Comparison of ENCODE assay signal across 7 cellular contexts in the genomic region with DNA sequence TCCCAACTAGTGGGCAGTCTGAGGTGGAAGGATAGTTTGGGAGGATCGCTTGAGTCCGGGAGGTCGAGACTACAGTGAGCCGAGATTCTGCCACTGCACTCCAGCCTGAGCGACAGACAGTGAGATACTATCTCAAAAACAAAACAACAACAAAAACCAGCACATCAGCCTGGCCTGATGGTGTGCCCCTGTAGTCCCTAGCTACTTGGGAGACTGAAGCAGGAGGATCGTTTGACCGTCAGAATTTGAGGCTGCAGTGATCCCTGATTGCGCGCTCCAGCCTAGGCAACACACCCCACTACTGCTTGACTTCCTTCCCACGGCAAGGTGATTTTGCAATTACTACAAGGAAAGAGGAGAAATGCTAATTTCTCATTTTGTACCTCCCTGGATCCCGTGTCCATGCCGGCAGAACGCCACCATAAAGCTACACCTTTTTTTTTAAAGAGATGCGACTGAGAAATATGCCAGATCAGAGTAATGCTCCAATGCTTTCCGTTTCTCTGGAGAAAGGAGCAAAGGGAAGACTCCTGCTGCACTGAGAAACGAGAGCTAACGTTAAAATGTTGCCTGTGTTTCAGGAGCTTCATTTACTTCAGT. TPM values are rescaled to one million over a fixed set of nuclear protein-coding genes. Genes with fewer than 3 reads are reported as not detected.
DNase-seq lines count a peak whose midpoint lies in the region; ATAC-seq, FAIRE-seq and TF ChIP-seq lines count a peak whose summit lies in the region.

No MANE protein-coding gene starts in this region.

- no peak for FAIRE-seq in HepG2 (lab: Jason Lieb, UNC)

- H3K4me3 Mint-ChIP-seq in chondrocyte (ENCODE audit: unreplicated experiment) = peak overlapping the region; percentile 92

- TF ChIP-seq EP300 in HepG2 (IDR thresholded peaks at IDR 0.05; ENCODE audit: low read depth in 2 of 2, low read length in 2 of 2) (no peak), HepG2 (CRISPR knock-in tag; IDR thresholded peaks at IDR 0.05; ENCODE audit: borderline replicate concordance) (no peak)

- H4K20me1 ChIP-seq in OCI-LY1 (ENCODE audit: insufficient read depth, low read length) = no peaks in the 10 kb centered on the region
- peaks cover 23% of the 10 kb centered on the region for H4K20me1 ChIP-seq in HepG2 (ENCODE audit: insufficient read depth, low read length)

- H3K9me2 ChIP-seq in OCI-LY1 (ENCODE audit: low read depth, low read length) = no peaks in the 10 kb centered on the region

- POLR2A ChIA-PET in HepG2 (lab: Yijun Ruan, JAX) = interaction anchor here (0.7 to 2.4 kb wide), 9 partner anchors 11 to 836 kb away, joined by 3 to 17 read pairs (median 4); a partner anchor contains a TSS

- H3K9ac ChIP-seq in OCI-LY1 (ENCODE audit: low read length) (peak overlapping the region; percentile 63), HepG2 (ENCODE audit: insufficient read depth, low read depth, low read length) (peak overlapping the region; percentile 97)

- WGBS in HepG2 (ENCODE audit: low lambda C conversion rate) = 9% methylated on average over 17 of the region's 17 CpGs

- TF ChIP-seq CTCF in GM12864 (IDR thresholded peaks at IDR 0.05; ENCODE audit: low read depth, low read length, missing control alignments) (no peak), OCI-LY1 (IDR thresholded peaks at IDR 0.05; ENCODE audit: low read length) (no peak), chondrocyte (IDR thresholded peaks at IDR 0.05) (no peak), HepG2 (CRISPR knock-in tag; IDR thresholded peaks at IDR 0.05) (no peak)

- in situ Hi-C loops in HAP-1 (cut with MboI; ENCODE audit: low sequenced_read_pairs) (no loop called here), HepG2 (cut with HindIII; ENCODE audit: extremely low pct_ligation_motif_present, low pct_unique_long_range_greater_than_20kb) (no loop called here)

- peak overlapping the region; percentile 98 for H3K27ac Mint-ChIP-seq in chondrocyte (ENCODE audit: unreplicated experiment)

- DNase-seq in GM12864 (ENCODE audit: low read depth) (no peak), HAP-1 (ENCODE audit: low spot score in 2 of 2) (no peak), chondrocyte (ENCODE audit: low spot score) (no peak), HepG2 (ENCODE audit: low spot score) (peak; percentile 36), T1000 (lab: John Stamatoyannopoulos, UW) (no peak)

- no peaks in the 10 kb centered on the region for H3K27me3 Mint-ChIP-seq in chondrocyte (ENCODE audit: low read depth)

- H3K79me2 ChIP-seq in OCI-LY1 (ENCODE audit: insufficient read depth, low read length) = peaks cover 41% of the 10 kb centered on the region
- H3K79me2 ChIP-seq in HepG2 (ENCODE audit: insufficient read depth, low read length) = peaks cover 46% of the 10 kb centered on the region

- TSS peak; percentile 99 for BruUV-seq in HepG2 (replicated peaks; lab: Mats Ljungman, UMichigan)

- H3K9me3 ChIP-seq in HAP-1 (no peaks in the 10 kb centered on the region), OCI-LY1 (ENCODE audit: low read length) (no peaks in the 10 kb centered on the region), HepG2 (ENCODE audit: low read length) (no peaks in the 10 kb centered on the region)

- H3K4me1 ChIP-seq in HAP-1 (peaks cover 8% of the 10 kb centered on the region), OCI-LY1 (ENCODE audit: insufficient read depth, low read length, severe bottlenecking) (peaks cover 39% of the 10 kb centered on the region), HepG2 (ENCODE audit: insufficient read depth, low read length) (peaks cover 36% of the 10 kb centered on the region)

- no peaks in the 10 kb centered on the region for H3K27me3 ChIP-seq in HAP-1 (ENCODE audit: low read depth)
- H3K27me3 ChIP-seq in OCI-LY1 (ENCODE audit: insufficient read depth, low read length) = no peaks in the 10 kb centered on the region
- peaks cover 0 to 4% of the 10 kb centered on the region in 2 experiments; a peak in 2 of 5 replicates for H3K27me3 ChIP-seq in HepG2 (ENCODE audit: control insufficient read depth in 1 of 2, insufficient read depth in 2 of 2, low read length in 2 of 2)

- no peak for TF ChIP-seq RAD21 in HepG2 (CRISPR knock-in tag; IDR thresholded peaks at IDR 0.05)

- ATAC-seq in HepG2 = peak; percentile 59

- H3K4me1 Mint-ChIP-seq in chondrocyte (ENCODE audit: low read depth) = peaks cover 43% of the 10 kb centered on the region

- intact Hi-C loops in HepG2 (cut with micrococcal nuclease; ENCODE audit: unreplicated experiment) = loop anchor here (5.0 kb wide), 2 partner anchors 71 to 1581 kb away; a partner anchor contains a TSS

- H3K9me3 Mint-ChIP-seq in chondrocyte (ENCODE audit: low read depth) = no peaks in the 10 kb centered on the region

- peaks cover 6% of the 10 kb centered on the region for H3K36me3 Mint-ChIP-seq in chondrocyte (ENCODE audit: low read depth)

- H3K4me2 ChIP-seq in OCI-LY1 (ENCODE audit: low read length) = peak overlapping the region; percentile 83
- peak overlapping the region; percentile 92 for H3K4me2 ChIP-seq in HepG2 (ENCODE audit: low read depth, low read length)

- H2AFZ ChIP-seq in OCI-LY1 (ENCODE audit: low read length) (no peak overlapping the region), HepG2 (ENCODE audit: low read length) (peak overlapping the region; percentile 85)

- H3K4me3 ChIP-seq in GM12864 (ENCODE audit: low read depth, low read length) = peak overlapping the region; percentile 92
- peak overlapping the region; percentile 86 for H3K4me3 ChIP-seq in HAP-1
- H3K4me3 ChIP-seq in OCI-LY1 (ENCODE audit: low read depth, low read length, poor library complexity, severe bottlenecking) = peak overlapping the region; percentile 76
- H3K4me3 ChIP-seq in HepG2 (replicated peaks in 1 of 3; ENCODE audit: insufficient read depth in 1 of 3, low read depth in 2 of 3, low read length in 3 of 3) = peak overlapping the region; percentile 92 to 96 (median 94)

- CTCF ChIA-PET in HepG2 (lab: Yijun Ruan, JAX; ENCODE audit: low intra/inter-chr PET ratio, low total read pairs) = no interaction called here

- TF ChIP-seq POLR2A in HepG2 (IDR thresholded peaks at IDR 0.05; ENCODE audit: insufficient read depth in 1 of 2, low read depth in 2 of 2, low read length in 2 of 2) = peak in 1 of 2 experiments; percentile 64; a peak in 1 of 4 replicates

- H3F3A ChIP-seq in OCI-LY1 (ENCODE audit: insufficient read depth, low read length) = peaks cover 9% of the 10 kb centered on the region; the same call in 1 of the 2 replicates

- H3K36me3 ChIP-seq in HAP-1 (replicated peaks) (peaks cover 13% of the 10 kb centered on the region), OCI-LY1 (ENCODE audit: insufficient read depth, low read length) (peaks cover 9% of the 10 kb centered on the region; the same call in 1 of the 2 replicates), HepG2 (replicated peaks in 1 of 2; ENCODE audit: control insufficient read depth in 1 of 2, insufficient read depth in 2 of 2, low read length in 2 of 2) (peaks cover 2 to 11% of the 10 kb centered on the region in 2 experiments)

- peak overlapping the region; percentile 74 for H3K27ac ChIP-seq in OCI-LY1 (ENCODE audit: low read depth, low read length, poor library complexity, severe bottlenecking)
- H3K27ac ChIP-seq in HepG2 (ENCODE audit: extremely low read length, insufficient read depth, low read length) = peak overlapping the region; percentile 87
- peak overlapping the region; percentile 80 for H3K27ac ChIP-seq in temporal lobe (ENCODE audit: low read depth, low read length)

TF ChIP-seq in HepG2, 621 proteins besides CTCF, POLR2A, EP300 and RAD21 (continues in another document):
- TF ChIP-seq ZNF326 (CRISPR knock-in tag; IDR thresholded peaks at IDR 0.05; ENCODE audit: borderline replicate concordance) (0 out of 2 replicates have a peak, but pooled peaks have one; percentile 24), CBFB (CRISPR knock-in tag; IDR thresholded peaks at IDR 0.05) (peak; percentile 67; the same call in 1 of the 2 replicates), U2AF1 (optimal IDR thresholded peaks at IDR 0.05; ENCODE audit: low read depth, low read length) (peak; percentile 84), CENPT (CRISPR knock-in tag; IDR thresholded peaks at IDR 0.05; ENCODE audit: low read depth) (0 out of 2 replicates have a peak, but pooled peaks have one; percentile 14), SIX4 (CRISPR knock-in tag; IDR thresholded peaks at IDR 0.05) (no peak), JARID2 (CRISPR knock-in tag; IDR thresholded peaks at IDR 0.05; ENCODE audit: insufficient replicate concordance) (peak; percentile 12), RAD51 (IDR thresholded peaks at IDR 0.05; ENCODE audit: borderline replicate concordance) (peak; percentile 17; the same call in 1 of the 2 replicates), ZBTB21 (CRISPR knock-in tag; IDR thresholded peaks at IDR 0.05) (0 out of 2 replicates have a peak, but pooled peaks have one; percentile 3), SP2 (CRISPR knock-in tag; IDR thresholded peaks at IDR 0.05) (0 out of 2 replicates have a peak, but pooled peaks have one; percentile 41), GABPA (IDR thresholded peaks at IDR 0.05; ENCODE audit: low read depth, low read length) (0 out of 2 replicates have a peak, but pooled peaks have one; percentile 8), GABPA (CRISPR knock-in tag; IDR thresholded peaks at IDR 0.05; ENCODE audit: low read depth) (no peak)

RNA-seq across cellular contexts. Expression of a gene that starts 0.7 kb away (rescaled TPM):
- total RNA-seq in chondrocyte (82.4 to 99.2 TPM (median 98.2 TPM) in 3 replicates), HepG2 (2016; rRNA removed; fragmentation: Illumina TruSeq; extraction: Trizol) (256 and 318 TPM in 2 replicates), temporal lobe (91.5 TPM)
- 183 and 191 TPM in 2 replicates for total RNA-seq in HepG2 (2016; cell fraction: cytosol; rRNA removed; fragmentation: Illumina TruSeq; extraction: Trizol; ENCODE audit: low read depth)
- 264 and 346 TPM in 2 replicates for total RNA-seq in HepG2 (2016; cell fraction: insoluble cytoplasmic fraction; rRNA removed; fragmentation: Illumina TruSeq; extraction: Trizol)
- total RNA-seq in HepG2 (2016; cell fraction: membrane; rRNA removed; fragmentation: Illumina TruSeq; extraction: Trizol) = 220 and 248 TPM in 2 replicates
- total RNA-seq in HepG2 (2016; cell fraction: nucleus; rRNA removed; fragmentation: Illumina TruSeq; extraction: Trizol) = 294 and 317 TPM in 2 replicates
- 178 and 235 TPM in 2 replicates for polyA plus RNA-seq in HepG2 (2011; rRNA removed)
- polyA plus RNA-seq in HepG2 (2011; cell fraction: cytosol; rRNA removed) = 51.8 and 79.2 TPM in 2 replicates
- polyA plus RNA-seq in HepG2 (2011; cell fraction: nucleus; rRNA removed) = 111 and 127 TPM in 2 replicates
- 114 and 153 TPM in 2 replicates for polyA plus RNA-seq in HepG2 (2012)
- polyA plus RNA-seq in HepG2 (2016; cell fraction: cytosol; fragmentation: Illumina TruSeq; extraction: Trizol; ENCODE audit: low read depth) = 135 and 148 TPM in 2 replicates
- 293 and 325 TPM in 2 replicates for polyA plus RNA-seq in HepG2 (2016; cell fraction: insoluble cytoplasmic fraction; fragmentation: Illumina TruSeq; extraction: Trizol; ENCODE audit: low read depth)
- 190 and 203 TPM in 2 replicates for polyA plus RNA-seq in HepG2 (2016; cell fraction: membrane; fragmentation: Illumina TruSeq; extraction: Trizol; ENCODE audit: low read depth)
- polyA plus RNA-seq in HepG2 (2016; cell fraction: nucleus; fragmentation: Illumina TruSeq; extraction: Trizol; ENCODE audit: insufficient read depth, low read depth) = 291 and 292 TPM in 2 replicates
- polyA minus RNA-seq in HepG2 (2011; rRNA and poly(A)+ RNA removed; ENCODE audit: low replicate concordance) = 24.4 and 68.1 TPM in 2 replicates
- polyA minus RNA-seq in HepG2 (2011; cell fraction: cytosol; rRNA and poly(A)+ RNA removed) = 92.9 and 94.7 TPM in 2 replicates
- 849 and 949 TPM in 2 replicates for polyA minus RNA-seq in HepG2 (2011; cell fraction: nucleus; rRNA and poly(A)+ RNA removed)
